13 cellular contexts compared by ENCODE assay signal in genomic region chr16:57600952-57601580, GRCh38. TPM values are rescaled to one million over a fixed set of nuclear protein-coding genes. Genes with fewer than 3 reads are reported as not detected.
DNase-seq lines count a peak whose midpoint lies in the region; ATAC-seq and TF ChIP-seq lines count a peak whose summit lies in the region.
"Had no signal": no experiment of that assay in that cellular context is flagged by ENCODE, and none has a peak within 500 bp of the region (broad histone marks: within the 10 kb centered on the region; RNA-seq: fewer than 3 reads in every experiment).

No MANE protein-coding gene starts in this region.

- no peaks in the 10 kb centered on the region for H3K36me3 ChIP-seq in CD8-positive, alpha-beta T cell (ENCODE audit: insufficient read depth, low read length)
- H3K36me3 ChIP-seq in IMR-90 (ENCODE audit: control insufficient read depth, insufficient read depth, low read length) (no peaks in the 10 kb centered on the region), osteoblast (ENCODE audit: insufficient read depth, low read length) (no peaks in the 10 kb centered on the region)
- H3K36me3 ChIP-seq: brain microvascular endothelial cell had no signal

- no peaks in the 10 kb centered on the region for H3K9me3 ChIP-seq in CD8-positive, alpha-beta T cell (ENCODE audit: low read length)
- H3K9me3 ChIP-seq in IMR-90 (ENCODE audit: control insufficient read depth, insufficient read depth, low read length) (no peaks in the 10 kb centered on the region), osteoblast (ENCODE audit: low read depth, low read length) (no peaks in the 10 kb centered on the region)

- H3K18ac ChIP-seq in IMR-90 (ENCODE audit: low read depth, low read length): no peak overlapping the region

- peak overlapping the region; percentile 59 for H3K27ac ChIP-seq in CD8-positive, alpha-beta T cell (ENCODE audit: low read depth, low read length)
- H3K27ac ChIP-seq in IMR-90 (ENCODE audit: insufficient read depth, low read length): no peak overlapping the region
- H3K27ac ChIP-seq in osteoblast (ENCODE audit: low read depth, low read length): no peak overlapping the region
- H3K27ac ChIP-seq: brain microvascular endothelial cell had no signal

- no peak overlapping the region for H2BK120ac ChIP-seq in IMR-90 (ENCODE audit: low read depth, low read length)

- peak overlapping the region; percentile 78 for H3K27ac Mint-ChIP-seq in CD8-positive, alpha-beta T cell
- peak overlapping the region; percentile 95 for H3K27ac Mint-ChIP-seq in activated naive CD8-positive, alpha-beta T cell treated with anti-CD3 and anti-CD28 coated beads, Interleukin-2, amount 10 ng/mL, durations not matched to agents 7 days and 5 days
- H3K27ac Mint-ChIP-seq: HFFc6 had no signal

- H3K27me3 Mint-ChIP-seq in CD8-positive, alpha-beta T cell (ENCODE audit: low read depth): no peaks in the 10 kb centered on the region
- H3K27me3 Mint-ChIP-seq in activated naive CD8-positive, alpha-beta T cell treated with anti-CD3 and anti-CD28 coated beads, Interleukin-2, amount 10 ng/mL, durations not matched to agents 7 days and 5 days: no peaks in the 10 kb centered on the region

- TF ChIP-seq POLR2A in IMR-90 (IDR thresholded peaks at IDR 0.05; ENCODE audit: low read depth, low read length): no peak

- no peak overlapping the region for H4K8ac ChIP-seq in IMR-90 (ENCODE audit: low read depth in 2 of 2, low read length in 2 of 2)

- H3K14ac ChIP-seq in IMR-90 (replicated peaks; ENCODE audit: low read depth, low read length): no peak overlapping the region

- H2BK5ac ChIP-seq in IMR-90 (ENCODE audit: low read depth, low read length, poor library complexity, severe bottlenecking): no peak overlapping the region

- H3K4me2 ChIP-seq in IMR-90 (ENCODE audit: low read depth, low read length) (no peak overlapping the region), osteoblast (ENCODE audit: insufficient read depth, low read length) (no peak overlapping the region)

- no peak for DNase-seq in CD8-positive, alpha-beta T cell
- DNase-seq in IMR-90: no peak
- DNase-seq in activated naive CD8-positive, alpha-beta T cell treated with anti-CD3 and anti-CD28 coated beads, Interleukin-2, amount 10 ng/mL, durations not matched to agents 7 days and 5 days: peak; percentile 25
- DNase-seq in osteoblast (ENCODE audit: insufficient read length, low spot score, missing footprints): peak; percentile 37
- no peak for DNase-seq in activated gamma-delta T cell (lab: John Stamatoyannopoulos, UW)
- DNase-seq in cerebellar nuclear complex (lab: John Stamatoyannopoulos, UW): no peak
- no peak for DNase-seq in NCI-H1694 (lab: John Stamatoyannopoulos, UW)
- DNase-seq: HFFc6, NCI-H1048, NCI-H446 treated with DMSO at 0.1 percent for 48 hours had no signal

- no peak overlapping the region for H3K23ac ChIP-seq in IMR-90 (ENCODE audit: low read depth, low read length)

- H2AK5ac ChIP-seq in IMR-90 (ENCODE audit: low read depth, low read length): 0 out of 2 replicates have a peak overlapping the region, but pooled peaks have one; percentile 15

- peaks cover 50% of the 10 kb centered on the region for H3K4me1 Mint-ChIP-seq in CD8-positive, alpha-beta T cell (ENCODE audit: low read depth)
- H3K4me1 Mint-ChIP-seq in activated naive CD8-positive, alpha-beta T cell treated with anti-CD3 and anti-CD28 coated beads, Interleukin-2, amount 10 ng/mL, durations not matched to agents 7 days and 5 days: peaks cover 55% of the 10 kb centered on the region

- intact Hi-C loops in CD8-positive, alpha-beta T cell (cut with DNase I, micrococcal nuclease): loop anchor here (1.0 to 2.0 kb wide), 3 partner anchors 9 to 48 kb away; no protein-coding TSS in a partner anchor
- intact Hi-C loops in IMR-90 (cut with micrococcal nuclease): loop anchor here (2.0 kb wide), 1 partner anchor 48 kb away; no protein-coding TSS in a partner anchor

- 100% methylated on average over 1 of the region's 2 CpGs; no CpG with 5 or more reads in 1 of the 2 experiments for WGBS in IMR-90 (ENCODE audit: extremely low coverage in 2 of 2, insufficient read length in 1 of 2), 2 experiments

- peaks cover 12% of the 10 kb centered on the region for H3K9me3 Mint-ChIP-seq in CD8-positive, alpha-beta T cell
- H3K9me3 Mint-ChIP-seq in activated naive CD8-positive, alpha-beta T cell treated with anti-CD3 and anti-CD28 coated beads, Interleukin-2, amount 10 ng/mL, durations not matched to agents 7 days and 5 days: peaks cover 4% of the 10 kb centered on the region

- ATAC-seq in CD8-positive, alpha-beta T cell: no peak
- no peak for ATAC-seq in IMR-90 (ENCODE audit: low read depth)
- ATAC-seq in activated naive CD8-positive, alpha-beta T cell treated with anti-CD3 and anti-CD28 coated beads, Interleukin-2, amount 10 ng/mL, durations not matched to agents 7 days and 5 days (ENCODE audit: low read depth): no peak
- ATAC-seq in GM21423 (IDR thresholded peaks at IDR 0.05; ENCODE audit: unreplicated experiment): no peak

- no peak overlapping the region for H3K4ac ChIP-seq in IMR-90 (ENCODE audit: low read depth, low read length)

- H3K4me3 ChIP-seq in CD8-positive, alpha-beta T cell (ENCODE audit: low read depth, low read length): no peak overlapping the region
- H3K4me3 ChIP-seq in IMR-90 (ENCODE audit: insufficient read depth, low read depth, low read length) (no peak overlapping the region), osteoblast (ENCODE audit: insufficient read depth, low read length) (no peak overlapping the region)

- no TSS peak for BruUV-seq in IMR-90 (replicated peaks; lab: Mats Ljungman, UMichigan)

- CTCF ChIA-PET in CD8-positive, alpha-beta T cell (lab: Charles Lee): interaction anchor here (0.7 to 20.0 kb wide), 9 partner anchors 9 to 181 kb away, joined by 3 to 259 read pairs (median 6); no protein-coding TSS in a partner anchor
- CTCF ChIA-PET in IMR-90 (lab: Yijun Ruan, JAX): interaction anchor here (1.5 kb wide), 1 partner anchor 10 kb away, joined by 4 read pairs; no protein-coding TSS in a partner anchor

- no peaks in the 10 kb centered on the region for H3K36me3 Mint-ChIP-seq in CD8-positive, alpha-beta T cell
- peaks cover 31% of the 10 kb centered on the region for H3K36me3 Mint-ChIP-seq in activated naive CD8-positive, alpha-beta T cell treated with anti-CD3 and anti-CD28 coated beads, Interleukin-2, amount 10 ng/mL, durations not matched to agents 7 days and 5 days

- no peaks in the 10 kb centered on the region for H3K79me1 ChIP-seq in IMR-90 (ENCODE audit: low read depth in 1 of 2, low read length in 2 of 2)

- no peak overlapping the region for H3K9ac ChIP-seq in IMR-90 (ENCODE audit: low read depth, low read length)

- TF ChIP-seq RAD21 in IMR-90 (IDR thresholded peaks at IDR 0.05; ENCODE audit: low read length): no peak

- TF ChIP-seq CTCF in CD8-positive, alpha-beta T cell (IDR thresholded peaks at IDR 0.05): no peak
- TF ChIP-seq CTCF in IMR-90 (conservative IDR thresholded peaks at IDR 0.05; ENCODE audit: low read depth, low read length) (no peak), osteoblast (IDR thresholded peaks at IDR 0.05; ENCODE audit: extremely low read depth, low read depth, low read length) (no peak)

- H3K9me1 ChIP-seq in IMR-90 (ENCODE audit: insufficient read depth, low read length): no peaks in the 10 kb centered on the region; the same call in 1 of the 2 replicates

- in situ Hi-C loops in IMR-90 (cut with MboI; ENCODE audit: low sequenced_read_pairs): loop anchor here (5.0 kb wide), 1 partner anchor 41 kb away; no protein-coding TSS in a partner anchor

- H3K79me2 ChIP-seq in osteoblast (ENCODE audit: insufficient read depth, low read length): no peaks in the 10 kb centered on the region

- H2AFZ ChIP-seq in IMR-90 (replicated peaks; ENCODE audit: low read length, poor library complexity) (no peak overlapping the region), osteoblast (ENCODE audit: low read length) (no peak overlapping the region)

- H2BK15ac ChIP-seq in IMR-90 (ENCODE audit: low read depth, low read length): no peak overlapping the region

- dilution Hi-C loops in IMR-90 (cut with HindIII; ENCODE audit: low sequenced_read_pairs, unreplicated experiment): no loop called here

- no peaks in the 10 kb centered on the region for H3K27me3 ChIP-seq in CD8-positive, alpha-beta T cell (ENCODE audit: insufficient read depth, low read length)
- H3K27me3 ChIP-seq in IMR-90 (ENCODE audit: control insufficient read depth, insufficient read depth, low read length): peaks cover 28% of the 10 kb centered on the region
- H3K27me3 ChIP-seq in osteoblast (ENCODE audit: insufficient read depth, low read length): peaks cover 20% of the 10 kb centered on the region
- H3K27me3 ChIP-seq: brain microvascular endothelial cell had no signal

- H3K56ac ChIP-seq in IMR-90 (ENCODE audit: extremely low read depth, insufficient read depth, low read length): no peak overlapping the region

- H2AK9ac ChIP-seq in IMR-90 (replicated peaks; ENCODE audit: low read depth, low read length, poor library complexity): no peak overlapping the region

- peak overlapping the region; percentile 0 for H3K4me3 Mint-ChIP-seq in CD8-positive, alpha-beta T cell
- H3K4me3 Mint-ChIP-seq in activated naive CD8-positive, alpha-beta T cell treated with anti-CD3 and anti-CD28 coated beads, Interleukin-2, amount 10 ng/mL, durations not matched to agents 7 days and 5 days: peak overlapping the region; percentile 62
- H3K4me3 Mint-ChIP-seq: HFFc6 had no signal

- POLR2A ChIA-PET in CD8-positive, alpha-beta T cell (lab: Charles Lee): interaction anchor here (1.0 to 2.0 kb wide), 8 partner anchors 8 to 134 kb away, joined by 3 to 24 read pairs (median 5); partner anchors contain the start of gene KATNB1
- POLR2A ChIA-PET in IMR-90 (lab: Charles Lee; ENCODE audit: unreplicated experiment): no interaction called here
- POLR2A ChIA-PET in activated naive CD8-positive, alpha-beta T cell treated with anti-CD3 and anti-CD28 coated beads, Interleukin-2, amount 10 ng/mL, durations not matched to agents 7 days and 5 days (lab: Charles Lee): interaction anchor here (1.2 to 3.7 kb wide), 6 partner anchors 9 to 89 kb away, joined by 3 to 60 read pairs (median 16); no protein-coding TSS in a partner anchor

- H4K5ac ChIP-seq in IMR-90 (ENCODE audit: low read depth, low read length): no peak overlapping the region

- no peak overlapping the region for H2BK20ac ChIP-seq in IMR-90 (ENCODE audit: low read depth, low read length)

- no peak overlapping the region for H4K91ac ChIP-seq in IMR-90 (ENCODE audit: insufficient read depth, low read depth, low read length)

- H3K4me1 ChIP-seq in CD8-positive, alpha-beta T cell (ENCODE audit: insufficient read depth, low read length): peaks cover 44% of the 10 kb centered on the region
- no peaks in the 10 kb centered on the region for H3K4me1 ChIP-seq in IMR-90 (ENCODE audit: control insufficient read depth, insufficient read depth, low read length)
- no peaks in the 10 kb centered on the region for H3K4me1 ChIP-seq in osteoblast (ENCODE audit: insufficient read depth, low read length)

- H4K20me1 ChIP-seq in IMR-90 (ENCODE audit: insufficient read depth, low read length) (no peaks in the 10 kb centered on the region), osteoblast (ENCODE audit: insufficient read depth, low read length) (no peaks in the 10 kb centered on the region)

RNA-seq across cellular contexts. Expression of gene ADGRG1, which starts 27.4 kb away (rescaled TPM):
- total RNA-seq in CD8-positive, alpha-beta T cell: 1 to 10 TPM; 3.8 to 4.4 TPM
- 0.83 and 0.90 TPM in 2 replicates for total RNA-seq in IMR-90 (2012; rRNA removed)
- polyA plus RNA-seq in IMR-90 (2012; rRNA removed): 7.0 and 8.4 TPM in 2 replicates
- polyA plus RNA-seq in IMR-90 (2012; cell fraction: cytosol; rRNA removed): 7.1 and 9.4 TPM in 2 replicates
- polyA plus RNA-seq in IMR-90 (2012; cell fraction: nucleus; rRNA removed; ENCODE audit: low replicate concordance): 7.6 and 14.1 TPM in 2 replicates
- total RNA-seq in activated naive CD8-positive, alpha-beta T cell treated with anti-CD3 and anti-CD28 coated beads, Interleukin-2, amount 10 ng/mL, durations not matched to agents 7 days and 5 days: 1 to 10 TPM; 4.3 to 5.6 TPM
- total RNA-seq in osteoblast: 0.29 and 0.72 TPM in 2 replicates

RNA-seq across cellular contexts. Expression of gene ADGRG5, which starts 58.6 kb away (rescaled TPM):
- 1 to 10 TPM; 1.1 to 2.0 TPM for total RNA-seq in CD8-positive, alpha-beta T cell
- total RNA-seq in IMR-90 (2012; rRNA removed) (not detected in 2 replicates), osteoblast (not detected in 2 replicates)
- polyA plus RNA-seq in IMR-90 (2012; rRNA removed): not detected in 2 replicates
- polyA plus RNA-seq in IMR-90 (2012; cell fraction: cytosol; rRNA removed): 0.02 TPM in 1 of 2 replicates, not detected in the other
- polyA plus RNA-seq in IMR-90 (2012; cell fraction: nucleus; rRNA removed; ENCODE audit: low replicate concordance): 0.04 TPM in 1 of 2 replicates, not detected in the other
- total RNA-seq in activated naive CD8-positive, alpha-beta T cell treated with anti-CD3 and anti-CD28 coated beads, Interleukin-2, amount 10 ng/mL, durations not matched to agents 7 days and 5 days: 10 to 100 TPM; 14.3 to 15.7 TPM
- total RNA-seq: HFFc6, HT1080 had no signal

Comparison
In these comparisons a context has a peak if more than half of its experiments do, and no peak if none do; other contexts are left out.
1. DNase-seq: peak in activated naive CD8-positive, alpha-beta T cell treated with anti-CD3 and anti-CD28 coated beads, Interleukin-2, amount 10 ng/mL, durations not matched to agents 7 days and 5 days (single experiment) and osteoblast (single experiment); none in CD8-positive, alpha-beta T cell (0 of 7), IMR-90 (single experiment), activated gamma-delta T cell (single experiment), cerebellar nuclear complex (0 of 2) and NCI-H1694 (single experiment).
2. RNA of gene ADGRG5, which starts 58.6 kb away (total RNA-seq): 14.3 to 15.7 TPM in activated naive CD8-positive, alpha-beta T cell treated with anti-CD3 and anti-CD28 coated beads, Interleukin-2, amount 10 ng/mL, durations not matched to agents 7 days and 5 days; 1.1 to 2.0 TPM in CD8-positive, alpha-beta T cell, not detected in IMR-90 and not detected in osteoblast; every median in the first group is over 4 times any median in the second.